In genomic region chr2:32357545-32358482, GRCh38 we compare ENCODE assay signal across 8 cellular contexts. TPM values are rescaled to one million over a fixed set of nuclear protein-coding genes. Genes with fewer than 3 reads are reported as not detected.
DNase-seq lines count a peak whose midpoint lies in the region; ATAC-seq, FAIRE-seq and TF ChIP-seq lines count a peak whose summit lies in the region.

No MANE protein-coding gene starts in this region.

- under 1% methylated on average over 47 of the region's 56 CpGs for WGBS in HepG2 (ENCODE audit: low lambda C conversion rate)

- H3K9me3 ChIP-seq in HepG2 (ENCODE audit: low read length): no peaks in the 10 kb centered on the region

- H3K4me1 ChIP-seq in HepG2 (ENCODE audit: insufficient read depth, low read length): peaks cover 51% of the 10 kb centered on the region

- TSS peak; percentile 53 for BruUV-seq in HepG2 (replicated peaks; lab: Mats Ljungman, UMichigan)

- peaks cover 55% of the 10 kb centered on the region for H3K79me2 ChIP-seq in HepG2 (ENCODE audit: insufficient read depth, low read length)

- in situ Hi-C loops in HepG2 (cut with HindIII; ENCODE audit: extremely low pct_ligation_motif_present, low pct_unique_long_range_greater_than_20kb): no loop called here

- no peaks in the 10 kb centered on the region; a peak in 1 of 5 replicates for H3K27me3 ChIP-seq in HepG2 (ENCODE audit: control insufficient read depth in 1 of 2, insufficient read depth in 2 of 2, low read length in 2 of 2)

- TF ChIP-seq RAD21 in HepG2 (CRISPR knock-in tag; IDR thresholded peaks at IDR 0.05): no peak

- peaks cover 49% of the 10 kb centered on the region for H4K20me1 ChIP-seq in HepG2 (ENCODE audit: insufficient read depth, low read length)

- FAIRE-seq in HepG2 (lab: Jason Lieb, UNC): no peak

- H3K27ac ChIP-seq in VCaP: peak overlapping the region; percentile 98
- H3K27ac ChIP-seq in HepG2 (ENCODE audit: extremely low read length, insufficient read depth, low read length): peak overlapping the region; percentile 92

- TF ChIP-seq EP300 in HepG2 (IDR thresholded peaks at IDR 0.05; ENCODE audit: low read depth in 2 of 2, low read length in 2 of 2) (peak in 1 of 2 experiments; percentile 11; a peak in 1 of 4 replicates), HepG2 (CRISPR knock-in tag; IDR thresholded peaks at IDR 0.05; ENCODE audit: borderline replicate concordance) (peak; percentile 14)

- POLR2A ChIA-PET in HepG2 (lab: Yijun Ruan, JAX): interaction anchor here (2.1 kb wide), 1 partner anchor 27 kb away, joined by 36 read pairs; no protein-coding TSS in a partner anchor

- H3K4me2 ChIP-seq in HepG2 (ENCODE audit: low read depth, low read length): peak overlapping the region; percentile 93

- ATAC-seq in GM19023 (IDR thresholded peaks at IDR 0.05; ENCODE audit: unreplicated experiment): peak; percentile 12
- ATAC-seq in HG03354 (IDR thresholded peaks at IDR 0.05; ENCODE audit: poor library complexity, severe bottlenecking, unreplicated experiment): peak; percentile 17
- ATAC-seq in HepG2: peak; percentile 31

- TF ChIP-seq CTCF in VCaP (conservative IDR thresholded peaks at IDR 0.05) (no peak), choroid plexus epithelial cell (conservative IDR thresholded peaks at IDR 0.05; ENCODE audit: low read depth, low read length) (no peak), HepG2 (CRISPR knock-in tag; IDR thresholded peaks at IDR 0.05) (no peak)

- peaks cover 0 to 6% of the 10 kb centered on the region in 2 experiments; a peak in 2 of 5 replicates for H3K36me3 ChIP-seq in HepG2 (replicated peaks in 1 of 2; ENCODE audit: control insufficient read depth in 1 of 2, insufficient read depth in 2 of 2, low read length in 2 of 2)

- peak; percentile 9 to 49; a peak in 1 of 4 replicates for TF ChIP-seq POLR2A in HepG2 (IDR thresholded peaks at IDR 0.05; ENCODE audit: insufficient read depth in 1 of 2, low read depth in 2 of 2, low read length in 2 of 2)

- no peak overlapping the region for H2AFZ ChIP-seq in HepG2 (ENCODE audit: low read length)

- DNase-seq in AG08395 (ENCODE audit: low spot score) (peak; percentile 20), choroid plexus epithelial cell (ENCODE audit: low read depth) (peak; percentile 51), HepG2 (ENCODE audit: low spot score) (peak; percentile 35), NCI-H2196 treated with DMSO at 0.1 percent for 48 hours (lab: John Stamatoyannopoulos, UW; ENCODE audit: unreplicated experiment) (no peak)
- DNase-seq in stimulated activated CD4-positive, alpha-beta T cell treated with anti-CD3 and anti-CD28 coated beads, TNF-alpha, amount 100 ng/mL, for 4 hours (ENCODE audit: low read depth in 3 of 3): peak in 2 of 3 experiments; percentile 4 to 8

- peak overlapping the region; percentile 90 for H3K9ac ChIP-seq in HepG2 (ENCODE audit: insufficient read depth, low read depth, low read length)

- H3K4me3 ChIP-seq in choroid plexus epithelial cell (ENCODE audit: low read depth, low read length): peak overlapping the region; percentile 94
- peak overlapping the region; percentile 96 to 100 (median 100) for H3K4me3 ChIP-seq in HepG2 (replicated peaks in 1 of 3; ENCODE audit: insufficient read depth in 1 of 3, low read depth in 2 of 3, low read length in 3 of 3)

- intact Hi-C loops in HepG2 (cut with micrococcal nuclease; ENCODE audit: unreplicated experiment): loop anchor here (2.0 kb wide), 1 partner anchor 29 kb away; no protein-coding TSS in a partner anchor

- CTCF ChIA-PET in HepG2 (lab: Yijun Ruan, JAX; ENCODE audit: low intra/inter-chr PET ratio, low total read pairs): no interaction called here

TF ChIP-seq in HepG2, 621 proteins besides CTCF, POLR2A, EP300 and RAD21 (continues in another document):
- peak; percentile 47; the same call in 1 of the 2 replicates for TF ChIP-seq KLF11 (CRISPR knock-in tag; IDR thresholded peaks at IDR 0.05)
- TF ChIP-seq FOSL2 (CRISPR knock-in tag; IDR thresholded peaks at IDR 0.05): peak; percentile 5; the same call in 1 of the 2 replicates
- peak; percentile 37; the same call in 1 of the 2 replicates for TF ChIP-seq ZSCAN9 (CRISPR knock-in tag; IDR thresholded peaks at IDR 0.05; ENCODE audit: borderline replicate concordance)
- peak; percentile 86 for TF ChIP-seq ZNF777 (CRISPR knock-in tag; IDR thresholded peaks at IDR 0.05)
- 0 out of 2 replicates have a peak, but pooled peaks have one; percentile 8 for TF ChIP-seq ZNF773 (CRISPR knock-in tag; IDR thresholded peaks at IDR 0.05; ENCODE audit: borderline replicate concordance)
- TF ChIP-seq MED13 (CRISPR knock-in tag; IDR thresholded peaks at IDR 0.05): 0 out of 2 replicates have a peak, but pooled peaks have one; percentile 5
- TF ChIP-seq MYNN (CRISPR knock-in tag; IDR thresholded peaks at IDR 0.05; ENCODE audit: low read depth): peak; percentile 5; the same call in 1 of the 2 replicates
- TF ChIP-seq MED8 (CRISPR knock-in tag; IDR thresholded peaks at IDR 0.05; ENCODE audit: insufficient replicate concordance): no peak
- 0 out of 2 replicates have a peak, but pooled peaks have one; percentile 0 for TF ChIP-seq MTA1 (CRISPR knock-in tag; IDR thresholded peaks at IDR 0.05; ENCODE audit: borderline replicate concordance)
- 0 out of 2 replicates have a peak, but pooled peaks have one; percentile 6 for TF ChIP-seq NCOA5 (CRISPR knock-in tag; IDR thresholded peaks at IDR 0.05)
- TF ChIP-seq ZNF672 (CRISPR knock-in tag; IDR thresholded peaks at IDR 0.05): 0 out of 2 replicates have a peak, but pooled peaks have one; percentile 12
- 0 out of 2 replicates have a peak, but pooled peaks have one; percentile 8 for TF ChIP-seq ZBTB7B (CRISPR knock-in tag; IDR thresholded peaks at IDR 0.05)
- 0 out of 2 replicates have a peak, but pooled peaks have one; percentile 23 for TF ChIP-seq TSC22D2 (CRISPR knock-in tag; IDR thresholded peaks at IDR 0.05; ENCODE audit: borderline replicate concordance)
- TF ChIP-seq ISX (CRISPR knock-in tag; conservative IDR thresholded peaks at IDR 0.05): no peak
- TF ChIP-seq UBTF (CRISPR knock-in tag; IDR thresholded peaks at IDR 0.05): 0 out of 2 replicates have a peak, but pooled peaks have one; percentile 58
- TF ChIP-seq ZNF800 (CRISPR knock-in tag; IDR thresholded peaks at IDR 0.05): peak; percentile 68; the same call in 1 of the 2 replicates
- TF ChIP-seq CHD4 (IDR thresholded peaks at IDR 0.05; ENCODE audit: borderline replicate concordance, low read length): no peak

RNA-seq across cellular contexts. Expression of gene BIRC6, which starts 1.0 kb away (rescaled TPM):
- total RNA-seq in HepG2 (2016; rRNA removed; fragmentation: Illumina TruSeq; extraction: Trizol): 120 and 158 TPM in 2 replicates
- 98.2 and 106 TPM in 2 replicates for total RNA-seq in HepG2 (2016; cell fraction: cytosol; rRNA removed; fragmentation: Illumina TruSeq; extraction: Trizol; ENCODE audit: low read depth)
- 111 and 153 TPM in 2 replicates for total RNA-seq in HepG2 (2016; cell fraction: insoluble cytoplasmic fraction; rRNA removed; fragmentation: Illumina TruSeq; extraction: Trizol)
- 68.7 and 72.0 TPM in 2 replicates for total RNA-seq in HepG2 (2016; cell fraction: membrane; rRNA removed; fragmentation: Illumina TruSeq; extraction: Trizol)
- total RNA-seq in HepG2 (2016; cell fraction: nucleus; rRNA removed; fragmentation: Illumina TruSeq; extraction: Trizol): 178 and 187 TPM in 2 replicates
- 64.8 and 65.6 TPM in 2 replicates for polyA plus RNA-seq in HepG2 (2011; rRNA removed)
- polyA plus RNA-seq in HepG2 (2011; cell fraction: cytosol; rRNA removed): 36.0 and 51.5 TPM in 2 replicates
- polyA plus RNA-seq in HepG2 (2011; cell fraction: nucleus; rRNA removed): 98.6 and 106 TPM in 2 replicates
- 42.2 and 47.8 TPM in 2 replicates for polyA plus RNA-seq in HepG2 (2012)
- 2.3 and 2.4 TPM in 2 replicates for polyA plus RNA-seq in HepG2 (2016; cell fraction: cytosol; fragmentation: Illumina TruSeq; extraction: Trizol; ENCODE audit: low read depth)
- polyA plus RNA-seq in HepG2 (2016; cell fraction: insoluble cytoplasmic fraction; fragmentation: Illumina TruSeq; extraction: Trizol; ENCODE audit: low read depth): 64.2 and 67.3 TPM in 2 replicates
- polyA plus RNA-seq in HepG2 (2016; cell fraction: membrane; fragmentation: Illumina TruSeq; extraction: Trizol; ENCODE audit: low read depth): 5.8 and 7.0 TPM in 2 replicates
- polyA plus RNA-seq in HepG2 (2016; cell fraction: nucleus; fragmentation: Illumina TruSeq; extraction: Trizol; ENCODE audit: insufficient read depth, low read depth): 59.4 and 64.8 TPM in 2 replicates
- 673 and 951 TPM in 2 replicates for polyA minus RNA-seq in HepG2 (2011; rRNA and poly(A)+ RNA removed; ENCODE audit: low replicate concordance)
- polyA minus RNA-seq in HepG2 (2011; cell fraction: cytosol; rRNA and poly(A)+ RNA removed): 177 and 213 TPM in 2 replicates
- polyA minus RNA-seq in HepG2 (2011; cell fraction: nucleus; rRNA and poly(A)+ RNA removed): 675 and 750 TPM in 2 replicates
